In the genomic region with DNA sequence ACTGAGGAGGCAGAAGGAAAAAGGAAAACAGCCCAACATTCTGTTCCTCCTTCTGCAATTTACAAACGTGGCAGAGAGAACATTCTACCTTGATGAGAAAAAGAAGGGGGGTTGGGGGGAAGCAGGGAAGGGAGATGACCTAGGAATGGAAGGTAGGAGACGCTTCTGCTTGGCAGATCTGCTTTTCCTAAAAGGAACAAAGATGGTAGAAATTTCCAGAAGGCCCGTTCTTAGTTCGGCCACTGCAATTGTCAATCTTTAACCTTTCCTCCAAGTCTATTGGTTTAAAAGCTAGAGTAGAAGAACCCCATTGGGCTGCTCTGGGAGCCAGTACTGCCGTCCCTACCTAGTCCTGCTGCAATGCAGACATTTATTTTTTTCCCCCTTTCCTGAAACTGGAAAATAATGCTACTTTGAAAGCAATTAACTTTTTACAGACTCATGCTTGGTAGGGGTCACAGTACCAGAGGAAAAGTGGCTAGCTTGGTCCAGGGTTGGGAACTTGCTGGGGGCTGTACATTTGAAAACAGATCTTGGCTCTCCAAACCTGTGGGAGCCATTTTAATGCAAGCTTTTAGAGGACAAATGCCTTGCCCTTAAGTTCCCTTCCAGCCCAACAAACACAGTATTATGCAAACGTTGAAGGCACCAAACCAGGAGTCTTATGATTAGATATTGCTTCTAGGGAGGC, we compare ENCODE assay signal across 1 cellular context.
TF ChIP-seq lines count a peak whose summit lies in the region.

No MANE protein-coding gene starts in this region.

TF ChIP-seq in K562, 482 proteins besides CTCF, POLR2A, EP300 and RAD21 (continued from another document and continues in another):
- TF ChIP-seq POLR3G (IDR thresholded peaks at IDR 0.05; ENCODE audit: extremely low read depth, insufficient read length, insufficient replicate concordance) (no peak), ZNF212 (CRISPR knock-in tag; IDR thresholded peaks at IDR 0.05) (0 out of 2 replicates have a peak, but pooled peaks have one; percentile 10), MTA2 (IDR thresholded peaks at IDR 0.05; ENCODE audit: low read depth) (0 out of 2 replicates have a peak, but pooled peaks have one; percentile 10), POLR2B (IDR thresholded peaks at IDR 0.05; ENCODE audit: low read depth, partially characterized antibody) (peak; percentile 8), JUND (IDR thresholded peaks at IDR 0.05; ENCODE audit: borderline replicate concordance, low read depth, low read length) (no peak), JUND (tag; IDR thresholded peaks at IDR 0.05; ENCODE audit: borderline replicate concordance, low read depth, low read length) (0 out of 3 replicates have a peak, but pooled peaks have one; percentile 12), TCFL5 (CRISPR knock-in tag; conservative IDR thresholded peaks at IDR 0.05) (no peak), MYBL2 (IDR thresholded peaks at IDR 0.05; ENCODE audit: low read depth) (no peak), MYBL2 (CRISPR knock-in tag; IDR thresholded peaks at IDR 0.05; ENCODE audit: borderline replicate concordance) (no peak), HMGN3 (IDR thresholded peaks at IDR 0.05; ENCODE audit: borderline replicate concordance, extremely low read depth, insufficient read length, low read depth, low read length) (no peak), BACH1 (tag; IDR thresholded peaks at IDR 0.05) (no peak; the same call in 1 of the 2 replicates), ZNF134 (CRISPR knock-in tag; conservative IDR thresholded peaks at IDR 0.05) (no peak), HMGXB4 (CRISPR knock-in tag; IDR thresholded peaks at IDR 0.05) (no peak), PPARD (CRISPR knock-in tag; IDR thresholded peaks at IDR 0.05) (no peak), PKNOX1 (IDR thresholded peaks at IDR 0.05) (peak; percentile 72), YBX1 (IDR thresholded peaks at IDR 0.05) (no peak), DLX4 (CRISPR knock-in tag; IDR thresholded peaks at IDR 0.05) (no peak), ZNF644 (tag; IDR thresholded peaks at IDR 0.05; ENCODE audit: low read depth) (peak; percentile 80), ZKSCAN3 (CRISPR knock-in tag; IDR thresholded peaks at IDR 0.05) (no peak), CGGBP1 (CRISPR knock-in tag; IDR thresholded peaks at IDR 0.05) (no peak), CLOCK (CRISPR knock-in tag; IDR thresholded peaks at IDR 0.05; ENCODE audit: borderline replicate concordance) (0 out of 2 replicates have a peak, but pooled peaks have one; percentile 30), RNF2 (IDR thresholded peaks at IDR 0.05) (no peak), GTF2E2 (tag; IDR thresholded peaks at IDR 0.05) (peak; percentile 4; the same call in 1 of the 2 replicates), ATF6 (CRISPR knock-in tag; IDR thresholded peaks at IDR 0.05) (0 out of 2 replicates have a peak, but pooled peaks have one; percentile 66), SRF (CRISPR knock-in tag; IDR thresholded peaks at IDR 0.05) (0 out of 4 replicates have a peak, but pooled peaks of 1 of the 2 experiments have one; percentile 11), ETV5 (CRISPR knock-in tag; IDR thresholded peaks at IDR 0.05; ENCODE audit: low read depth) (0 out of 2 replicates have a peak, but pooled peaks have one; percentile 21), FOXK2 (conservative IDR thresholded peaks at IDR 0.05 in 1 of 2, IDR thresholded peaks at IDR 0.05 in 1 of 2; ENCODE audit: low read depth in 2 of 2) (peak in 1 of 2 experiments; percentile 41; a peak in 1 of 4 replicates), MYC (IDR thresholded peaks at IDR 0.05; ENCODE audit: low read depth, low read length) (0 out of 2 replicates have a peak, but pooled peaks have one; percentile 13), MYC (CRISPR knock-in tag; IDR thresholded peaks at IDR 0.05; ENCODE audit: borderline replicate concordance, low read depth) (no peak), FIP1L1 (IDR thresholded peaks at IDR 0.05; ENCODE audit: low read depth, low read length, poor library complexity, severe bottlenecking) (no peak)
- TF ChIP-seq, protein P1, sequence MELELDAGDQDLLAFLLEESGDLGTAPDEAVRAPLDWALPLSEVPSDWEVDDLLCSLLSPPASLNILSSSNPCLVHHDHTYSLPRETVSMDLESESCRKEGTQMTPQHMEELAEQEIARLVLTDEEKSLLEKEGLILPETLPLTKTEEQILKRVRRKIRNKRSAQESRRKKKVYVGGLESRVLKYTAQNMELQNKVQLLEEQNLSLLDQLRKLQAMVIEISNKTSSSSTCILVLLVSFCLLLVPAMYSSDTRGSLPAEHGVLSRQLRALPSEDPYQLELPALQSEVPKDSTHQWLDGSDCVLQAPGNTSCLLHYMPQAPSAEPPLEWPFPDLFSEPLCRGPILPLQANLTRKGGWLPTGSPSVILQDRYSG (tag; conservative IDR thresholded peaks at IDR 0.05; ENCODE audit: low read depth), result peak; percentile 67; the same call in 1 of the 2 replicates
- TF ChIP-seq, protein P2, sequence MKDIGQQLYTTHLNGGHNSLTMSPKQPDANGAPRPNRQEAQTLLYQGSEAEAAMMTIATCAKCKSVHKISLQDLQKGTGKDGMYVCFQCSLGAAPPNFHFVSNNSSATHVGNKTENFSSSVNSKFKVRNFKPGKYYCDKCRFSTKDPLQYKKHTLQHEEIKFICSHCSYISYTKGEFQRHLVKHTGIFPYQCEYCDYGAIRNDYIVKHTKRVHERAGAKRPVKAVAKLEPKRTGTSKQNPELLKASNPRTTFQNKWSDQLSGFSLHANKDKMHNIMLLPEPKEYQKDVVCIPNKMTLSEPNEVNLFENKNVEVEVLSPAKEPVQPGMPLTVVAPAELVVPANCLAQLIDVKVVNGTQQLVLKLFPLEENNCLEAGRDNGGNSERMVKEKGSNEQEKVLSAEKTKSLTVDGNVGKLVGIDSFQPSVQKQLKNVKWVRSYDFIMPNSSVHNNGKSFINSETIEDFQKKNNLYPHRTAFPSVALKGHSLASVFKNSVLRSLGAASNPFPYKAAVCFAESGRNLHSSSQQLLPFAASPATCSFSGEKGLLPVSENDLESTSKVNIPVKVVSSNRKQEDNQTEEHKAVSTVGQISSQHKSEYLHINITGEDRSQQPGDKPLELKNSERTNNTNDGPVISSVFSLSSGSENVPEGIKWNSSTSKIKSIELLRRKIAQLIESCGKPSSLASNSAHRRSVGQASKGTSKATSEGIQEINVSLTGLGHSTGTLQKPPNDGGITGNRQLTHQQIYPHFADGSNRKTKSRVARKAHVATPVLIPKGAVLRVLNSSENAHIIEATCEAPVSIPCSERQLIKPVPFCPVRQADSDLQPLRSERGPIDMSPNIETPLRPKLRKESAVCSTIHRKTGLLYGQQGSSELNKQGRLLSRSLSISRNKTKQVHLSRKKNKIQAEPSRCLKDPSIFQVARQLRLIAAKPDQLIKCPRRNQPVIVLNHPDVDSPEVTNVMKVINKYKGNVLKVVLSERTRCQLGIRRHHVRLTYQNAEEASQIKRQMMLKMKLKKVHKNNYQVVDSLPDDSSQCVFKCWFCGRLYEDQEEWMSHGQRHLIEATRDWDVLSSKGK (CRISPR knock-in tag; IDR thresholded peaks at IDR 0.05), result no peak
- TF ChIP-seq, protein P3, sequence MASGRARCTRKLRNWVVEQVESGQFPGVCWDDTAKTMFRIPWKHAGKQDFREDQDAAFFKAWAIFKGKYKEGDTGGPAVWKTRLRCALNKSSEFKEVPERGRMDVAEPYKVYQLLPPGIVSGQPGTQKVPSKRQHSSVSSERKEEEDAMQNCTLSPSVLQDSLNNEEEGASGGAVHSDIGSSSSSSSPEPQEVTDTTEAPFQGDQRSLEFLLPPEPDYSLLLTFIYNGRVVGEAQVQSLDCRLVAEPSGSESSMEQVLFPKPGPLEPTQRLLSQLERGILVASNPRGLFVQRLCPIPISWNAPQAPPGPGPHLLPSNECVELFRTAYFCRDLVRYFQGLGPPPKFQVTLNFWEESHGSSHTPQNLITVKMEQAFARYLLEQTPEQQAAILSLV (tag; IDR thresholded peaks at IDR 0.05), result no peak
- TF ChIP-seq, protein P4, sequence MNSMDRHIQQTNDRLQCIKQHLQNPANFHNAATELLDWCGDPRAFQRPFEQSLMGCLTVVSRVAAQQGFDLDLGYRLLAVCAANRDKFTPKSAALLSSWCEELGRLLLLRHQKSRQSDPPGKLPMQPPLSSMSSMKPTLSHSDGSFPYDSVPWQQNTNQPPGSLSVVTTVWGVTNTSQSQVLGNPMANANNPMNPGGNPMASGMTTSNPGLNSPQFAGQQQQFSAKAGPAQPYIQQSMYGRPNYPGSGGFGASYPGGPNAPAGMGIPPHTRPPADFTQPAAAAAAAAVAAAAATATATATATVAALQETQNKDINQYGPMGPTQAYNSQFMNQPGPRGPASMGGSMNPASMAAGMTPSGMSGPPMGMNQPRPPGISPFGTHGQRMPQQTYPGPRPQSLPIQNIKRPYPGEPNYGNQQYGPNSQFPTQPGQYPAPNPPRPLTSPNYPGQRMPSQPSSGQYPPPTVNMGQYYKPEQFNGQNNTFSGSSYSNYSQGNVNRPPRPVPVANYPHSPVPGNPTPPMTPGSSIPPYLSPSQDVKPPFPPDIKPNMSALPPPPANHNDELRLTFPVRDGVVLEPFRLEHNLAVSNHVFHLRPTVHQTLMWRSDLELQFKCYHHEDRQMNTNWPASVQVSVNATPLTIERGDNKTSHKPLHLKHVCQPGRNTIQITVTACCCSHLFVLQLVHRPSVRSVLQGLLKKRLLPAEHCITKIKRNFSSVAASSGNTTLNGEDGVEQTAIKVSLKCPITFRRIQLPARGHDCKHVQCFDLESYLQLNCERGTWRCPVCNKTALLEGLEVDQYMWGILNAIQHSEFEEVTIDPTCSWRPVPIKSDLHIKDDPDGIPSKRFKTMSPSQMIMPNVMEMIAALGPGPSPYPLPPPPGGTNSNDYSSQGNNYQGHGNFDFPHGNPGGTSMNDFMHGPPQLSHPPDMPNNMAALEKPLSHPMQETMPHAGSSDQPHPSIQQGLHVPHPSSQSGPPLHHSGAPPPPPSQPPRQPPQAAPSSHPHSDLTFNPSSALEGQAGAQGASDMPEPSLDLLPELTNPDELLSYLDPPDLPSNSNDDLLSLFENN (IDR thresholded peaks at IDR 0.05; ENCODE audit: low read depth in 2 of 2, low read length in 2 of 2), result no peak
